In the genomic region with DNA sequence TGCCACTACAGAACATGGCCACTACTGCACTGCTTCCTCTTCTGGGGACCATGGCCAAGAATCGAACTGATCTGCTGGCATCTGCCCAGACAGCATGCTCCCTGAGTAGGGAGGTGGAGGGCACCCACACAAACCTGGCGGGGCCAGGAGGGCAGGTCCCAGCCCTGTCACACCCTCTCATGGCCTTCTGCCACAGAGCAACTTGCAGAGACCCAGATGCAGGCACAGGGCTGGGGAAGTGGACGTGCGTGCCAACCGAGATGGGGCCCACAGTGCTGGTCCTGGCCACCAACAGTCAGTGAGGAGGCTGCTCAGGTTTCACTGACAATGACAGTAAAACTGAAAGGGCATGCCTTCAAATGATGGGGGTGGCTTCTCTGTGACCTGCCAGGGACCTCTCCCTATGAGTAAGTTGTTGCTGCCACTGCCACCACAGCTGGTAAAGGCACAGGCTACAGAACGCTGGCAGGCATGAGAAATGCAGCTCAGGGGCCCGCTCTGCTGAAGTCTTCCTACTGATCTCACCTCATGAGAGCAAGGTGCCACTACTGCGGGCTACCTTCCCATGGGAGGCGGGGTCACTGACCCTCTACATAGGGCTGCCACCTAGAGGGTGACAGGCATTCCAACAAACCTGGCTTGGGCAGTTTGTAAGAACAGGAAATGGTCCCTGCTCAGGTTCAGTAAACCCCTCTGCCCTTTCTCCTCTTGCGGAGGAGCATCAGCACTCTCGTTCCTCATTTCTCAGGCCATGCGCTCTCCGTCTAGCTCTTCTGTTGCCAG, we compare ENCODE assay signal across 1 cellular context.
TF ChIP-seq lines count a peak whose summit lies in the region.

No MANE protein-coding gene starts in this region.

TF ChIP-seq in endothelial cell of umbilical vein, 7 proteins besides CTCF, POLR2A, EP300 and RAD21:
- no peak for TF ChIP-seq EZH2 (IDR thresholded peaks at IDR 0.05; ENCODE audit: borderline replicate concordance, low read depth, low read length, severe bottlenecking)
- no peak for TF ChIP-seq JUN (IDR thresholded peaks at IDR 0.05; ENCODE audit: borderline replicate concordance, insufficient read depth, insufficient read length, low read depth)
- TF ChIP-seq GATA2 (IDR thresholded peaks at IDR 0.05; ENCODE audit: insufficient read depth, insufficient read length, low read depth, low read length) = no peak
